Comparison of ENCODE assay signal across 1 cellular context in the genomic region with DNA sequence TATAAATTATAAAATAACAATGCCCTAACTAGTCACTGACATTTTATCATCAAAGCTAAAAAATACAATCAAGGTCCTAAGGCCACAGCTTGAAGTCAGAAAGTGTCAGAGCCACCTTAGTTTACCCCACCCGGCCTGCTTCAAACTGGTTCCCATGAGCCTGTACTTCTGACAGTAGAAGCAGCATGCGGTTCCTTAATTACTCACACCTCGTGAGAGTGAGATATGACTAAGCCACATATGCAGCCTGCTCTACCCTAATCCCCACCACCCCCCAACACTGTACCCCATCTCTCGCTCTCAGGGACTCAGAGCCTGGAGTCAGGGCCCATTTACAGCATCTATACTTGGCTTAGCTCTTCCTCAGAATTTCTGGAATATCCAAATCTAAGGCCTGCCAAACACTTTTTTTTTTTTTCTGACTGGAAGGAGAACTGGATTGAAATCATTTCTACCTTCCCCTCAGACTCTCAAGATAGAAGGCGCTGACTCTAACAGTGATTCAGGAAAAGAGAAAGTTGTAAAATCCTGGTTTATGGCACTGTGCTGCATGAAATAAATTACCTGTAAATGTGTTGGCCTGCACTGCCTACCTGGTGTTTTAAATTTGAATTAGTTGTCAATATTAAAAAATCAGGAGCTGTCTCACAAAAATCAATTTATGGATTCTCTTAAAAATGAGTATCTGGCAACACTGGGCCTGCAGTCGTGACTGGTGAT.
TF ChIP-seq lines count a peak whose summit lies in the region.

No MANE protein-coding gene starts in this region.

TF ChIP-seq in K562, 482 proteins besides CTCF, POLR2A, EP300 and RAD21:
- TF ChIP-seq, protein P1, sequence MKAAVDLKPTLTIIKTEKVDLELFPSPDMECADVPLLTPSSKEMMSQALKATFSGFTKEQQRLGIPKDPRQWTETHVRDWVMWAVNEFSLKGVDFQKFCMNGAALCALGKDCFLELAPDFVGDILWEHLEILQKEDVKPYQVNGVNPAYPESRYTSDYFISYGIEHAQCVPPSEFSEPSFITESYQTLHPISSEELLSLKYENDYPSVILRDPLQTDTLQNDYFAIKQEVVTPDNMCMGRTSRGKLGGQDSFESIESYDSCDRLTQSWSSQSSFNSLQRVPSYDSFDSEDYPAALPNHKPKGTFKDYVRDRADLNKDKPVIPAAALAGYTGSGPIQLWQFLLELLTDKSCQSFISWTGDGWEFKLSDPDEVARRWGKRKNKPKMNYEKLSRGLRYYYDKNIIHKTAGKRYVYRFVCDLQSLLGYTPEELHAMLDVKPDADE (conservative IDR thresholded peaks at IDR 0.05; ENCODE audit: control insufficient read depth, low read depth, low read length), result no peak
- TF ChIP-seq L3MBTL2 (IDR thresholded peaks at IDR 0.05) (0 out of 2 replicates have a peak, but pooled peaks have one; percentile 46), MGA (IDR thresholded peaks at IDR 0.05) (0 out of 2 replicates have a peak, but pooled peaks have one; percentile 19)
